1 cellular context compared by ENCODE assay signal in the genomic region with DNA sequence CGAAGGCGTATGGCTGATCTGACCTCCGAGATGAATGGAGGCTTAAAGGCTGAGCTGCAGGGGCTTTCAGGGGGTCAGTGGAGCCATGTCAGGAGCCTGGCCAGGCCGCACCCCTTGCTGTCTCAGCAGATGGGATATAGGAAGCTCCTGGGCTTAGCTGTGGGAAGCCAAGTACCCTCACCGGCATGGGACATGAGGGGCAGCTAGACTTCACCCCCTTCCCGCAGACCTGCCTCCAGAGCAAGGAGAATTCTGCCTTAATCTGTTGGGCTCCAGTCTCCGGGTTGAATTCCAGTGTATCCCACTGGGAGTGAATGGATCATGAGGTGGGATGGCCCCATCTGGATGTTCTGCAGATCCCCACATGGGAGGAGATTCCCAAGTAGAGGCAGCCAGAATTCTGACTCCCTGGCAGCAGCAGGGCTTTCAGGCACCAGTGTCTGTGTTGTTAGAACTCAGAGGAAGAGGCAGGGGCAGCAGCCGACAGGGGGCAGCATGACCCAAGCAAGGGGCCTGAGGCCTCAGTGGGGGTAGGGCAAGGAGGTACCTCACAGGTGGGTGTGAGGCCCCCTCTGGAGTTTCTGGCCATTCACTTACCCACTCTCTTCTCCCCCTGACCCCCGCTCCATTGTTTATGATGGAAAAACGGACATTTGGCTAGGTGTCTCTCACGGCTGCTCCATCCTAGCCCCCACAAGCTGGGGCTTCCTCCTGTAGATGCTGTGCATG.
TF ChIP-seq lines count a peak whose summit lies in the region.

No MANE protein-coding gene starts in this region.

TF ChIP-seq in K562, 482 proteins besides CTCF, POLR2A, EP300 and RAD21 (continues in another document):
- no peak for TF ChIP-seq CEBPG (CRISPR knock-in tag; IDR thresholded peaks at IDR 0.05)
- TF ChIP-seq CEBPG (tag; conservative IDR thresholded peaks at IDR 0.05 in 1 of 2, IDR thresholded peaks at IDR 0.05 in 1 of 2) = no peak
- TF ChIP-seq SLC30A9 (CRISPR knock-in tag; IDR thresholded peaks at IDR 0.05) = no peak
- no peak for TF ChIP-seq JUNB (CRISPR knock-in tag; conservative IDR thresholded peaks at IDR 0.05)
- no peak for TF ChIP-seq ZKSCAN3 (CRISPR knock-in tag; IDR thresholded peaks at IDR 0.05)
- peak in 1 of 3 experiments; percentile 40 for TF ChIP-seq YY1 (IDR thresholded peaks at IDR 0.05; ENCODE audit: borderline replicate concordance in 1 of 3, control insufficient read depth in 1 of 3, extremely low read depth in 1 of 3, insufficient read depth in 3 of 3, insufficient read length in 1 of 3, insufficient replicate concordance in 2 of 3, low read depth in 1 of 3, low read length in 2 of 3)
- TF ChIP-seq RB1 (IDR thresholded peaks at IDR 0.05; ENCODE audit: low read depth) = peak; percentile 47
- no peak for TF ChIP-seq ZNF24 (IDR thresholded peaks at IDR 0.05)
- TF ChIP-seq GABPA (tag; conservative IDR thresholded peaks at IDR 0.05; ENCODE audit: low read depth) = no peak
- TF ChIP-seq PCBP1 (IDR thresholded peaks at IDR 0.05; ENCODE audit: low read depth, low read length, poor library complexity, severe bottlenecking) = no peak
- 0 out of 2 replicates have a peak, but pooled peaks have one; percentile 27 for TF ChIP-seq CTBP1 (IDR thresholded peaks at IDR 0.05; ENCODE audit: borderline replicate concordance)
- TF ChIP-seq ZNF77 (CRISPR knock-in tag; IDR thresholded peaks at IDR 0.05) = no peak
- no peak for TF ChIP-seq RUNX1 (IDR thresholded peaks at IDR 0.05; ENCODE audit: low read depth)
- TF ChIP-seq, protein P1, sequence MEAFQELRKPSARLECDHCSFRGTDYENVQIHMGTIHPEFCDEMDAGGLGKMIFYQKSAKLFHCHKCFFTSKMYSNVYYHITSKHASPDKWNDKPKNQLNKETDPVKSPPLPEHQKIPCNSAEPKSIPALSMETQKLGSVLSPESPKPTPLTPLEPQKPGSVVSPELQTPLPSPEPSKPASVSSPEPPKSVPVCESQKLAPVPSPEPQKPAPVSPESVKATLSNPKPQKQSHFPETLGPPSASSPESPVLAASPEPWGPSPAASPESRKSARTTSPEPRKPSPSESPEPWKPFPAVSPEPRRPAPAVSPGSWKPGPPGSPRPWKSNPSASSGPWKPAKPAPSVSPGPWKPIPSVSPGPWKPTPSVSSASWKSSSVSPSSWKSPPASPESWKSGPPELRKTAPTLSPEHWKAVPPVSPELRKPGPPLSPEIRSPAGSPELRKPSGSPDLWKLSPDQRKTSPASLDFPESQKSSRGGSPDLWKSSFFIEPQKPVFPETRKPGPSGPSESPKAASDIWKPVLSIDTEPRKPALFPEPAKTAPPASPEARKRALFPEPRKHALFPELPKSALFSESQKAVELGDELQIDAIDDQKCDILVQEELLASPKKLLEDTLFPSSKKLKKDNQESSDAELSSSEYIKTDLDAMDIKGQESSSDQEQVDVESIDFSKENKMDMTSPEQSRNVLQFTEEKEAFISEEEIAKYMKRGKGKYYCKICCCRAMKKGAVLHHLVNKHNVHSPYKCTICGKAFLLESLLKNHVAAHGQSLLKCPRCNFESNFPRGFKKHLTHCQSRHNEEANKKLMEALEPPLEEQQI (IDR thresholded peaks at IDR 0.05) = no peak
- TF ChIP-seq KAT2B (IDR thresholded peaks at IDR 0.05; ENCODE audit: low read depth, low read length) = no peak
- TF ChIP-seq NFRKB (IDR thresholded peaks at IDR 0.05; ENCODE audit: low read depth) = no peak
- TF ChIP-seq, protein P2, sequence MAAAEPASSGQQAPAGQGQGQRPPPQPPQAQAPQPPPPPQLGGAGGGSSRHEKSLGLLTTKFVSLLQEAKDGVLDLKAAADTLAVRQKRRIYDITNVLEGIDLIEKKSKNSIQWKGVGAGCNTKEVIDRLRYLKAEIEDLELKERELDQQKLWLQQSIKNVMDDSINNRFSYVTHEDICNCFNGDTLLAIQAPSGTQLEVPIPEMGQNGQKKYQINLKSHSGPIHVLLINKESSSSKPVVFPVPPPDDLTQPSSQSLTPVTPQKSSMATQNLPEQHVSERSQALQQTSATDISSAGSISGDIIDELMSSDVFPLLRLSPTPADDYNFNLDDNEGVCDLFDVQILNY (CRISPR knock-in tag; IDR thresholded peaks at IDR 0.05) = no peak
- TF ChIP-seq, protein P3, sequence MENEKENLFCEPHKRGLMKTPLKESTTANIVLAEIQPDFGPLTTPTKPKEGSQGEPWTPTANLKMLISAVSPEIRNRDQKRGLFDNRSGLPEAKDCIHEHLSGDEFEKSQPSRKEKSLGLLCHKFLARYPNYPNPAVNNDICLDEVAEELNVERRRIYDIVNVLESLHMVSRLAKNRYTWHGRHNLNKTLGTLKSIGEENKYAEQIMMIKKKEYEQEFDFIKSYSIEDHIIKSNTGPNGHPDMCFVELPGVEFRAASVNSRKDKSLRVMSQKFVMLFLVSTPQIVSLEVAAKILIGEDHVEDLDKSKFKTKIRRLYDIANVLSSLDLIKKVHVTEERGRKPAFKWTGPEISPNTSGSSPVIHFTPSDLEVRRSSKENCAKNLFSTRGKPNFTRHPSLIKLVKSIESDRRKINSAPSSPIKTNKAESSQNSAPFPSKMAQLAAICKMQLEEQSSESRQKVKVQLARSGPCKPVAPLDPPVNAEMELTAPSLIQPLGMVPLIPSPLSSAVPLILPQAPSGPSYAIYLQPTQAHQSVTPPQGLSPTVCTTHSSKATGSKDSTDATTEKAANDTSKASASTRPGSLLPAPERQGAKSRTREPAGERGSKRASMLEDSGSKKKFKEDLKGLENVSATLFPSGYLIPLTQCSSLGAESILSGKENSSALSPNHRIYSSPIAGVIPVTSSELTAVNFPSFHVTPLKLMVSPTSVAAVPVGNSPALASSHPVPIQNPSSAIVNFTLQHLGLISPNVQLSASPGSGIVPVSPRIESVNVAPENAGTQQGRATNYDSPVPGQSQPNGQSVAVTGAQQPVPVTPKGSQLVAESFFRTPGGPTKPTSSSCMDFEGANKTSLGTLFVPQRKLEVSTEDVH (IDR thresholded peaks at IDR 0.05; ENCODE audit: low read depth, partially characterized antibody) = no peak
- TF ChIP-seq, protein P4, sequence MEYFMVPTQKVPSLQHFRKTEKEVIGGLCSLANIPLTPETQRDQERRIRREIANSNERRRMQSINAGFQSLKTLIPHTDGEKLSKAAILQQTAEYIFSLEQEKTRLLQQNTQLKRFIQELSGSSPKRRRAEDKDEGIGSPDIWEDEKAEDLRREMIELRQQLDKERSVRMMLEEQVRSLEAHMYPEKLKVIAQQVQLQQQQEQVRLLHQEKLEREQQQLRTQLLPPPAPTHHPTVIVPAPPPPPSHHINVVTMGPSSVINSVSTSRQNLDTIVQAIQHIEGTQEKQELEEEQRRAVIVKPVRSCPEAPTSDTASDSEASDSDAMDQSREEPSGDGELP (CRISPR knock-in tag; IDR thresholded peaks at IDR 0.05; ENCODE audit: borderline replicate concordance) = no peak; the same call in 1 of the 2 replicates
- TF ChIP-seq ARHGAP35 (IDR thresholded peaks at IDR 0.05; ENCODE audit: partially characterized antibody) = no peak
- TF ChIP-seq ZNF274 (IDR thresholded peaks at IDR 0.05; ENCODE audit: borderline replicate concordance, low read depth, low read length) = no peak
- no peak for TF ChIP-seq ZNF707 (CRISPR knock-in tag; conservative IDR thresholded peaks at IDR 0.05)
- TF ChIP-seq STAG1 (CRISPR knock-in tag; IDR thresholded peaks at IDR 0.05; ENCODE audit: borderline replicate concordance) = peak; percentile 43; the same call in 1 of the 2 replicates
- TF ChIP-seq CREM (IDR thresholded peaks at IDR 0.05; ENCODE audit: low read depth) = peak; percentile 25; the same call in 1 of the 2 replicates
- no peak for TF ChIP-seq ZFP30 (CRISPR knock-in tag; IDR thresholded peaks at IDR 0.05; ENCODE audit: borderline replicate concordance)
- TF ChIP-seq TAF1 (IDR thresholded peaks at IDR 0.05; ENCODE audit: control insufficient read depth, extremely low read depth, insufficient read depth, low read length, severe bottlenecking) = no peak
- TF ChIP-seq ZNF143 (CRISPR knock-in tag; IDR thresholded peaks at IDR 0.05) = no peak
- no peak for TF ChIP-seq FOXJ2 (tag; IDR thresholded peaks at IDR 0.05)
- TF ChIP-seq MEF2A (IDR thresholded peaks at IDR 0.05; ENCODE audit: control insufficient read depth, low read depth, low read length) = no peak
- TF ChIP-seq SREBF1 (IDR thresholded peaks at IDR 0.05; ENCODE audit: borderline replicate concordance, low read depth, low read length) = no peak
- TF ChIP-seq, protein P5, sequence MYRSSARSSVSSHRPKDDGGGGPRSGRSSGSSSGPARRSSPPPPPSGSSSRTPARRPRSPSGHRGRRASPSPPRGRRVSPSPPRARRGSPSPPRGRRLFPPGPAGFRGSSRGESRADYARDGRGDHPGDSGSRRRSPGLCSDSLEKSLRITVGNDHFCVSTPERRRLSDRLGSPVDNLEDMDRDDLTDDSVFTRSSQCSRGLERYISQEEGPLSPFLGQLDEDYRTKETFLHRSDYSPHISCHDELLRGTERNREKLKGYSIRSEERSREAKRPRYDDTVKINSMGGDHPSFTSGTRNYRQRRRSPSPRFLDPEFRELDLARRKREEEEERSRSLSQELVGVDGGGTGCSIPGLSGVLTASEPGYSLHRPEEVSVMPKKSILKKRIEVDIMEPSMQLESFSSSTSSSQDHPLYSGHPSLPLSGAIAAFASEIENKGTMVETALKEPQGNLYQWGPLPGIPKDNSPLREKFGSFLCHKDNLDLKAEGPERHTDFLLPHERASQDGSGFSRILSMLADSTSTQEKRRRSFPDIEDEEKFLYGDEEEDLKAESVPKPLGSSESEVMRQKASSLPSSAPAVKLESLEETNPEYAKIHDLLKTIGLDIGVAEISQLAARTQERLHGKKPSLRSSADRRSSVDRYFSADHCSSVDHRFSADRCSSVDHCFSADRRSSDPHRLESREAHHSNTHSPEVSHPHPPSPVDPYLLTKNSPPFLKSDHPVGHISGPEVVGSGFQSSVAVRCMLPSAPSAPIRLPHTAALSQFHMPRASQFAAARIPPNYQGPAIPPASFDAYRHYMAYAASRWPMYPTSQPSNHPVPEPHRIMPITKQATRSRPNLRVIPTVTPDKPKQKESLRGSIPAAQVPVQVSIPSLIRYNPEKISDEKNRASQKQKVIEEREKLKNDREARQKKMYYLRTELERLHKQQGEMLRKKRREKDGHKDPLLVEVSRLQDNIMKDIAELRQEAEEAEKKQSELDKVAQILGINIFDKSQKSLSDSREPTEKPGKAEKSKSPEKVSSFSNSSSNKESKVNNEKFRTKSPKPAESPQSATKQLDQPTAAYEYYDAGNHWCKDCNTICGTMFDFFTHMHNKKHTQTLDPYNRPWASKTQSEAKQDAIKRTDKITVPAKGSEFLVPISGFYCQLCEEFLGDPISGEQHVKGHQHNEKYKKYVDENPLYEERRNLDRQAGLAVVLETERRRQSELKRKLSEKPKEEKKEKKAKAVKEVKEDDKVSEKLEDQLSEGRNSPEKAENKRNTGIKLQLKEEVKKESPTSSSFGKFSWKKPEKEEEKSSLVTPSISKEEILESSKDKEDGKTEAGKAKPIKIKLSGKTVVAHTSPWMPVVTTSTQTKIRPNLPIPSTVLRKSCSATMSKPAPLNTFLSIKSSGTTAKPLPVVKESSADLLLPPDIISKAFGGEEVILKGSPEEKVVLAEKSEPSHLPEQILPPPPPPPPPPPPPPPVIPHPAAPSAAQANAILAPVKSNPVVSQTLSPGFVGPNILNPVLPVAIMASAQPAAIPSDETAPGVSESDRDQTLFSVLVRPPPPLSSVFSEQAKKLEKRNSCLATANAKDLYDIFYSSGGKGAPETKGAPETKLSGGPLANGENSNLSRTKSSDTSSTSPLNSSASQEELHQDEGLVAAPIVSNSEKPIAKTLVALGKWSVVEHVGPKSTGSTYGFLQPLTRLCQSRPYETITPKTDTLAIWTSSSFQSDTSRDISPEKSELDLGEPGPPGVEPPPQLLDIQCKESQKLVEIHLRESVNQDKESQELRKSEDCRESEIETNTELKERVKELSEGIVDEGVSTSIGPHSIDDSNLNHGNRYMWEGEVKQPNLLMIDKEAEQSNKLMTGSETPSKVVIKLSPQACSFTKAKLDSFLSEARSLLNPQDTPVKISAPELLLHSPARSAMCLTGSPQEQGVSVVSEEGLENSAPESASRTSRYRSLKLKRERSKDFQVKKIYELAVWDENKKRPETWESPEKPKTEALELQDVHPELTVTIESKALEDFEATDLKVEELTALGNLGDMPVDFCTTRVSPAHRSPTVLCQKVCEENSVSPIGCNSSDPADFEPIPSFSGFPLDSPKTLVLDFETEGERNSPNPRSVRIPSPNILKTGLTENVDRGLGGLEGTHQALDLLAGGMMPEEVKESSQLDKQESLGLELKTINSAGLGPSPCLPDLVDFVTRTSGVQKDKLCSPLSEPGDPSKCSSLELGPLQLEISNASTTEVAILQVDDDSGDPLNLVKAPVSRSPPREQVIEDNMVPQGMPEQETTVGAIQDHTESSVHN (IDR thresholded peaks at IDR 0.05; ENCODE audit: borderline replicate concordance in 1 of 2, low read depth in 1 of 2) = no peak
- no peak for TF ChIP-seq ZNF561 (CRISPR knock-in tag; conservative IDR thresholded peaks at IDR 0.05)
- TF ChIP-seq ZNF316 (IDR thresholded peaks at IDR 0.05) = no peak
- TF ChIP-seq, protein P6, sequence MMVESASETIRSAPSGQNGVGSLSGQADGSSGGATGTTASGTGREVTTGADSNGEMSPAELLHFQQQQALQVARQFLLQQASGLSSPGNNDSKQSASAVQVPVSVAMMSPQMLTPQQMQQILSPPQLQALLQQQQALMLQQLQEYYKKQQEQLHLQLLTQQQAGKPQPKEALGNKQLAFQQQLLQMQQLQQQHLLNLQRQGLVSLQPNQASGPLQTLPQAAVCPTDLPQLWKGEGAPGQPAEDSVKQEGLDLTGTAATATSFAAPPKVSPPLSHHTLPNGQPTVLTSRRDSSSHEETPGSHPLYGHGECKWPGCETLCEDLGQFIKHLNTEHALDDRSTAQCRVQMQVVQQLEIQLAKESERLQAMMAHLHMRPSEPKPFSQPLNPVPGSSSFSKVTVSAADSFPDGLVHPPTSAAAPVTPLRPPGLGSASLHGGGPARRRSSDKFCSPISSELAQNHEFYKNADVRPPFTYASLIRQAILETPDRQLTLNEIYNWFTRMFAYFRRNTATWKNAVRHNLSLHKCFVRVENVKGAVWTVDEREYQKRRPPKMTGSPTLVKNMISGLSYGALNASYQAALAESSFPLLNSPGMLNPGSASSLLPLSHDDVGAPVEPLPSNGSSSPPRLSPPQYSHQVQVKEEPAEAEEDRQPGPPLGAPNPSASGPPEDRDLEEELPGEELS (CRISPR knock-in tag; IDR thresholded peaks at IDR 0.05; ENCODE audit: borderline replicate concordance) = no peak
- TF ChIP-seq, protein P7, sequence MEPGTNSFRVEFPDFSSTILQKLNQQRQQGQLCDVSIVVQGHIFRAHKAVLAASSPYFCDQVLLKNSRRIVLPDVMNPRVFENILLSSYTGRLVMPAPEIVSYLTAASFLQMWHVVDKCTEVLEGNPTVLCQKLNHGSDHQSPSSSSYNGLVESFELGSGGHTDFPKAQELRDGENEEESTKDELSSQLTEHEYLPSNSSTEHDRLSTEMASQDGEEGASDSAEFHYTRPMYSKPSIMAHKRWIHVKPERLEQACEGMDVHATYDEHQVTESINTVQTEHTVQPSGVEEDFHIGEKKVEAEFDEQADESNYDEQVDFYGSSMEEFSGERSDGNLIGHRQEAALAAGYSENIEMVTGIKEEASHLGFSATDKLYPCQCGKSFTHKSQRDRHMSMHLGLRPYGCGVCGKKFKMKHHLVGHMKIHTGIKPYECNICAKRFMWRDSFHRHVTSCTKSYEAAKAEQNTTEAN (CRISPR knock-in tag; IDR thresholded peaks at IDR 0.05) = no peak
- no peak for TF ChIP-seq ZNF121 (CRISPR knock-in tag; conservative IDR thresholded peaks at IDR 0.05)
- peak; percentile 47; the same call in 1 of the 2 replicates for TF ChIP-seq ZBTB7A (IDR thresholded peaks at IDR 0.05; ENCODE audit: borderline replicate concordance, control insufficient read depth, low read depth, low read length)
- TF ChIP-seq MYBL2 (IDR thresholded peaks at IDR 0.05; ENCODE audit: low read depth) = no peak
- no peak for TF ChIP-seq MYBL2 (CRISPR knock-in tag; IDR thresholded peaks at IDR 0.05; ENCODE audit: borderline replicate concordance)
- no peak for TF ChIP-seq ZBED1 (IDR thresholded peaks at IDR 0.05)
- TF ChIP-seq, protein P8, sequence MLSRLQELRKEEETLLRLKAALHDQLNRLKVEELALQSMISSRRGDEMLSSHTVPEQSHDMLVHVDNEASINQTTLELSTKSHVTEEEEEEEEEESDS (CRISPR knock-in tag; IDR thresholded peaks at IDR 0.05) = no peak
- TF ChIP-seq SMARCC2 (IDR thresholded peaks at IDR 0.05; ENCODE audit: low read depth) = no peak
